24 cellular contexts compared by ENCODE assay signal in the genomic region with DNA sequence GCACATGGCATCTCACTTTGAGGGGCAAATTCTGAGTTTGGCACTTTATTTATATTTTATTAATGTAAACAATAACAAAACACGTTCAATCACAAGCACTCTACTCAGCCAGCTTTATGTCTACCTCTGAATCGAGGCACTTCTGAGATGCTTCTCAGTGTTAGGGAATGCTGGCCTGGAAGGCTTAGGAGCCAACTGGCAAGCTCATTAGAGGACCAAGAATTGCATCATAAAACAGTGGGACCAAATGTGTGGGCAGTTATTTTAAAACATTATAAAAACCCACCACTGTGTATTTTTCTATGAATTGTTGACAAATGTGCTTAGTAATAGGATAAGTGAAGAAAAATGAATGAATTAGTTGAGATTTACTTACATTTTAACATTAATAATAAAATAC. TPM values are rescaled to one million over a fixed set of nuclear protein-coding genes. Genes with fewer than 3 reads are reported as not detected.
DNase-seq lines count a peak whose midpoint lies in the region; ATAC-seq, FAIRE-seq and TF ChIP-seq lines count a peak whose summit lies in the region.
"Had no signal": no experiment of that assay in that cellular context is flagged by ENCODE, and none has a peak within 500 bp of the region (broad histone marks: within the 10 kb centered on the region; RNA-seq: fewer than 3 reads in every experiment).

No MANE protein-coding gene starts in this region.

- 61% methylated on average over 2 of the region's 2 CpGs for WGBS in prostate gland

- H3K4me1 ChIP-seq in SJCRH30 (peaks cover 16% of the 10 kb centered on the region), prostate gland (replicated peaks) (no peaks in the 10 kb centered on the region)

- no peak overlapping the region for H3K4me3 ChIP-seq in SJCRH30
- H3K4me3 ChIP-seq in prostate gland = no peak overlapping the region
- H3K4me3 ChIP-seq: BLaER1 treated with 17β-estradiol and CSF1 and Interleukin-3, amounts not matched to agents 10 nM and 100 nM had no signal

- no peaks in the 10 kb centered on the region for H3K36me3 ChIP-seq in SJCRH30
- H3K36me3 ChIP-seq in prostate gland = no peaks in the 10 kb centered on the region
- H3K36me3 ChIP-seq: BLaER1 treated with 17β-estradiol and CSF1 and Interleukin-3, amounts not matched to agents 10 nM and 100 nM had no signal

- H3K27ac ChIP-seq in SJCRH30 (peak overlapping the region; percentile 94), prostate gland (no peak overlapping the region)
- H3K27ac ChIP-seq: BLaER1 treated with 17β-estradiol and CSF1 and Interleukin-3, amounts not matched to agents 10 nM and 100 nM had no signal

- peak; percentile 72 for FAIRE-seq in D721Med (lab: Jason Lieb, UNC)
- FAIRE-seq: HTR-8/SVneo had no signal

- no peaks in the 10 kb centered on the region for H3K27me3 ChIP-seq in SJCRH30
- H3K27me3 ChIP-seq in prostate gland (replicated peaks; ENCODE audit: insufficient read depth) = no peaks in the 10 kb centered on the region
- H3K27me3 ChIP-seq: BLaER1 treated with 17β-estradiol and CSF1 and Interleukin-3, amounts not matched to agents 10 nM and 100 nM had no signal

- DNase-seq in D721Med (ENCODE audit: insufficient read length, low spot score) (no peak), SJCRH30 (no peak), fibroblast of peridontal ligament (ENCODE audit: extremely low read depth) (peak; percentile 23), Ammon's horn (ENCODE audit: low spot score) (no peak), prostate gland (ENCODE audit: low spot score) (no peak), HUDEP-2 (lab: John Stamatoyannopoulos, UW; ENCODE audit: unreplicated experiment in 76 of 76) (no peak)
- DNase-seq: CD4-positive, alpha-beta memory T cell; COR-L47; GOT3; KG1; NCI-H1048; NCI-H1417; NCI-H1694; NCI-H2029 treated with DMSO at 0.1 percent for 48 hours; NCI-H446 treated with DMSO at 0.1 percent for 48 hours; NCI-H526; NCI-H82; NK-92 treated with Interleukin-12 subunit alpha and Interleukin-12 subunit beta, amount 100 ng/mL, for 24 hours; Right ventricle myocardium superior; RPMI8226 had no signal

- intact Hi-C loops in prostate gland (cut with DNase I) = no loop called here

- TF ChIP-seq CTCF in D721Med (IDR thresholded peaks at IDR 0.05; ENCODE audit: insufficient read depth, missing control alignments) (no peak), prostate gland (IDR thresholded peaks at IDR 0.05) (no peak)

- ATAC-seq in HG03135 (IDR thresholded peaks at IDR 0.05; ENCODE audit: unreplicated experiment) = no peak

- no peak for TF ChIP-seq POLR2A in prostate gland (IDR thresholded peaks at IDR 0.05)

- H3K9me3 ChIP-seq in SJCRH30 (replicated peaks) = no peaks in the 10 kb centered on the region
- H3K9me3 ChIP-seq in prostate gland = no peaks in the 10 kb centered on the region
- H3K9me3 ChIP-seq: BLaER1 treated with 17β-estradiol and CSF1 and Interleukin-3, amounts not matched to agents 10 nM and 100 nM had no signal

RNA-seq across cellular contexts. Expression of a gene that starts 46.8 kb away (rescaled TPM):
- total RNA-seq in SJCRH30 (2014; rRNA removed; shearing (Covaris generic)) = not detected in 2 replicates
- under 1 TPM in 1 of 2 donors, not detected in 1; 0.51 TPM for total RNA-seq in prostate gland
- total RNA-seq: CD4-positive, alpha-beta memory T cell; Right ventricle myocardium superior; T-helper 1 cell treated with Interleukin-12 subunit alpha and Interleukin-12 subunit beta and Interleukin-4 antibody, amounts not matched to agents 30 ng/mL and 1 ng/mL, for 36 hours had no signal
